In the genomic region with DNA sequence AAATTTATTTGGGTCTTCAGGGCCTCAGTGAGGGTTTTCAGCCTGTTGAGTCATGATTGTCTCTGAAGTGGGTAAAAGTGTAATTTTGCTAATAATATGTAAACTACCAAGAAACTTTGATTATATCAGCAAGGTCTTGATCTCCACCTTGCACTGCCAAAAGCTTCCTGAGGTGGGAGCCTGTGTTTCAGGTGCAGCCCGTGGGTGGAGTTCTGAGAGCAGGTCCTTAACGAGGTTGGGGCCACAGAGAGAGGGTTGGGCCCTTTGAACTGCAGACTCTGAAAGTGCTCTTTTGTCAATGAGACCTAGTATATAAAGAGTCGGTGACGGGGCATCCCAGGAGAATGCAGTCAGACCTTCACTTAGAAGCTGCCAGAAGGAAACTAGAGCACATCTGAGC, we compare ENCODE assay signal across 1 cellular context.
TF ChIP-seq lines count a peak whose summit lies in the region.

No MANE protein-coding gene starts in this region.

TF ChIP-seq in WTC11, 78 proteins besides CTCF, POLR2A, EP300 and RAD21:
- TF ChIP-seq, protein P1, sequence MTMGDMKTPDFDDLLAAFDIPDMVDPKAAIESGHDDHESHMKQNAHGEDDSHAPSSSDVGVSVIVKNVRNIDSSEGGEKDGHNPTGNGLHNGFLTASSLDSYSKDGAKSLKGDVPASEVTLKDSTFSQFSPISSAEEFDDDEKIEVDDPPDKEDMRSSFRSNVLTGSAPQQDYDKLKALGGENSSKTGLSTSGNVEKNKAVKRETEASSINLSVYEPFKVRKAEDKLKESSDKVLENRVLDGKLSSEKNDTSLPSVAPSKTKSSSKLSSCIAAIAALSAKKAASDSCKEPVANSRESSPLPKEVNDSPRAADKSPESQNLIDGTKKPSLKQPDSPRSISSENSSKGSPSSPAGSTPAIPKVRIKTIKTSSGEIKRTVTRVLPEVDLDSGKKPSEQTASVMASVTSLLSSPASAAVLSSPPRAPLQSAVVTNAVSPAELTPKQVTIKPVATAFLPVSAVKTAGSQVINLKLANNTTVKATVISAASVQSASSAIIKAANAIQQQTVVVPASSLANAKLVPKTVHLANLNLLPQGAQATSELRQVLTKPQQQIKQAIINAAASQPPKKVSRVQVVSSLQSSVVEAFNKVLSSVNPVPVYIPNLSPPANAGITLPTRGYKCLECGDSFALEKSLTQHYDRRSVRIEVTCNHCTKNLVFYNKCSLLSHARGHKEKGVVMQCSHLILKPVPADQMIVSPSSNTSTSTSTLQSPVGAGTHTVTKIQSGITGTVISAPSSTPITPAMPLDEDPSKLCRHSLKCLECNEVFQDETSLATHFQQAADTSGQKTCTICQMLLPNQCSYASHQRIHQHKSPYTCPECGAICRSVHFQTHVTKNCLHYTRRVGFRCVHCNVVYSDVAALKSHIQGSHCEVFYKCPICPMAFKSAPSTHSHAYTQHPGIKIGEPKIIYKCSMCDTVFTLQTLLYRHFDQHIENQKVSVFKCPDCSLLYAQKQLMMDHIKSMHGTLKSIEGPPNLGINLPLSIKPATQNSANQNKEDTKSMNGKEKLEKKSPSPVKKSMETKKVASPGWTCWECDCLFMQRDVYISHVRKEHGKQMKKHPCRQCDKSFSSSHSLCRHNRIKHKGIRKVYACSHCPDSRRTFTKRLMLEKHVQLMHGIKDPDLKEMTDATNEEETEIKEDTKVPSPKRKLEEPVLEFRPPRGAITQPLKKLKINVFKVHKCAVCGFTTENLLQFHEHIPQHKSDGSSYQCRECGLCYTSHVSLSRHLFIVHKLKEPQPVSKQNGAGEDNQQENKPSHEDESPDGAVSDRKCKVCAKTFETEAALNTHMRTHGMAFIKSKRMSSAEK (CRISPR knock-in tag; IDR thresholded peaks at IDR 0.05; ENCODE audit: borderline replicate concordance) = no peak
- no peak for TF ChIP-seq ZNF232 (CRISPR knock-in tag; IDR thresholded peaks at IDR 0.05)
- TF ChIP-seq, protein P2, sequence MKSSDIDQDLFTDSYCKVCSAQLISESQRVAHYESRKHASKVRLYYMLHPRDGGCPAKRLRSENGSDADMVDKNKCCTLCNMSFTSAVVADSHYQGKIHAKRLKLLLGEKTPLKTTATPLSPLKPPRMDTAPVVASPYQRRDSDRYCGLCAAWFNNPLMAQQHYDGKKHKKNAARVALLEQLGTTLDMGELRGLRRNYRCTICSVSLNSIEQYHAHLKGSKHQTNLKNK (CRISPR knock-in tag; IDR thresholded peaks at IDR 0.05) = no peak
